In genomic region chr5:98170994-98171393, GRCh38 we compare ENCODE assay signal across 17 cellular contexts.
DNase-seq lines count a peak whose midpoint lies in the region; ATAC-seq and TF ChIP-seq lines count a peak whose summit lies in the region.
"Had no signal": no experiment of that assay in that cellular context is flagged by ENCODE, and none has a peak within 500 bp of the region (broad histone marks: within the 10 kb centered on the region; RNA-seq: fewer than 3 reads in every experiment).

No MANE protein-coding gene starts in this region.

- H3K27me3 Mint-ChIP-seq in GM23338 (ENCODE audit: insufficient read depth, low read depth, poor library complexity): no peaks in the 10 kb centered on the region
- H3K27me3 Mint-ChIP-seq in WTC11 (ENCODE audit: low read depth): no peaks in the 10 kb centered on the region
- H3K27me3 Mint-ChIP-seq: B cell; CD4-positive, CD25-positive, alpha-beta regulatory T cell had no signal

- CTCF ChIA-PET in WTC11 (lab: Charles Lee): interaction anchor here (0.6 kb wide), 1 partner anchor 564 kb away, joined by 3 read pairs; no protein-coding TSS in a partner anchor

- no peaks in the 10 kb centered on the region for H3K79me2 ChIP-seq in GM23338 (replicated peaks; ENCODE audit: insufficient read depth)

- H3K27ac Mint-ChIP-seq in GM23338 (no peak overlapping the region), WTC11 (no peak overlapping the region)
- H3K27ac Mint-ChIP-seq: B cell; CD4-positive, CD25-positive, alpha-beta regulatory T cell; CD8-positive, alpha-beta T cell; H9 had no signal

- no peak overlapping the region for H2AFZ ChIP-seq in GM23338

- no peak overlapping the region for H3K27ac ChIP-seq in GM23338 (ENCODE audit: low read depth)
- H3K27ac ChIP-seq: 22Rv1, BLaER1, C4-2B had no signal

- H4K20me1 ChIP-seq in GM23338 (replicated peaks; ENCODE audit: insufficient read depth): no peaks in the 10 kb centered on the region
- H4K20me1 ChIP-seq: BLaER1 had no signal

- H3F3A ChIP-seq in GM23338 (replicated peaks; ENCODE audit: low read depth): no peaks in the 10 kb centered on the region

- TF ChIP-seq CTCF in GM23338 (conservative IDR thresholded peaks at IDR 0.05; ENCODE audit: low read depth in 2 of 2) (no peak), WTC11 (IDR thresholded peaks at IDR 0.05) (no peak)

- H3K9me2 ChIP-seq in GM23338 (ENCODE audit: insufficient read depth): no peaks in the 10 kb centered on the region

- H3K4me1 ChIP-seq in GM23338 (ENCODE audit: insufficient read depth): no peaks in the 10 kb centered on the region
- H3K4me1 ChIP-seq: Caco-2 had no signal

- no peaks in the 10 kb centered on the region for H3K36me3 ChIP-seq in GM23338 (ENCODE audit: insufficient read depth)
- H3K36me3 ChIP-seq: BLaER1 had no signal

- no peak overlapping the region for H3K4me2 ChIP-seq in GM23338

- ATAC-seq in GM23338 (no peak), WTC11 (peak; percentile 58)
- ATAC-seq: CD8-positive, alpha-beta T cell; HCT116 had no signal

- no peaks in the 10 kb centered on the region for H3K27me3 ChIP-seq in GM23338 (ENCODE audit: insufficient read depth)
- H3K27me3 ChIP-seq: BLaER1 had no signal

- POLR2A ChIA-PET in WTC11 (lab: Charles Lee): no interaction called here

- DNase-seq in GM23338 (ENCODE audit: low spot score): peak; percentile 15
- no peak for DNase-seq in WTC11 (ENCODE audit: low spot score)
- peak; percentile 11 for DNase-seq in iPS-NIHi7 (ENCODE audit: extremely low spot score)
- DNase-seq in dedifferentiated amniotic fluid mesenchymal stem cell (ENCODE audit: extremely low spot score): no peak
- no peak for DNase-seq in activated naive CD4-positive, alpha-beta T cell treated with anti-CD3 and anti-CD28 coated beads, Interleukin-2, amount 50 U/mL, for 16 hours
- DNase-seq in NCI-H2107 (lab: John Stamatoyannopoulos, UW): no peak
- DNase-seq: Caco-2; CD4-positive, CD25-positive, alpha-beta regulatory T cell; CD8-positive, alpha-beta T cell; DMS153; DND-41; H9 had no signal

- no peak overlapping the region for H3K4me3 ChIP-seq in GM23338
- H3K4me3 ChIP-seq: BLaER1 had no signal

- H3K36me3 Mint-ChIP-seq in GM23338 (ENCODE audit: low read depth): no peaks in the 10 kb centered on the region
- H3K36me3 Mint-ChIP-seq in WTC11: no peaks in the 10 kb centered on the region
- H3K36me3 Mint-ChIP-seq: CD4-positive, CD25-positive, alpha-beta regulatory T cell; CD8-positive, alpha-beta T cell had no signal

- H3K4me1 Mint-ChIP-seq in GM23338 (peaks cover 3% of the 10 kb centered on the region; the same call in 2 of the 3 replicates), WTC11 (peaks cover 3% of the 10 kb centered on the region; the same call in 1 of the 2 replicates)
- H3K4me1 Mint-ChIP-seq: B cell; CD4-positive, CD25-positive, alpha-beta regulatory T cell had no signal

- no peak overlapping the region for H3K4me3 Mint-ChIP-seq in GM23338
- H3K4me3 Mint-ChIP-seq in WTC11: no peak overlapping the region
- H3K4me3 Mint-ChIP-seq: B cell; CD4-positive, CD25-positive, alpha-beta regulatory T cell; CD8-positive, alpha-beta T cell; H9 had no signal

- H3K9me3 Mint-ChIP-seq in GM23338 (no peaks in the 10 kb centered on the region), WTC11 (no peaks in the 10 kb centered on the region)
- H3K9me3 Mint-ChIP-seq: CD4-positive, CD25-positive, alpha-beta regulatory T cell; CD8-positive, alpha-beta T cell; H9 had no signal

TF ChIP-seq in GM23338, 12 proteins besides CTCF, POLR2A, EP300 and RAD21 (continues in another document):
- no peak for TF ChIP-seq STAT1 (IDR thresholded peaks at IDR 0.05; ENCODE audit: unreplicated experiment)

TF ChIP-seq in WTC11, 78 proteins besides CTCF, POLR2A, EP300 and RAD21:
- TF ChIP-seq, protein P1, sequence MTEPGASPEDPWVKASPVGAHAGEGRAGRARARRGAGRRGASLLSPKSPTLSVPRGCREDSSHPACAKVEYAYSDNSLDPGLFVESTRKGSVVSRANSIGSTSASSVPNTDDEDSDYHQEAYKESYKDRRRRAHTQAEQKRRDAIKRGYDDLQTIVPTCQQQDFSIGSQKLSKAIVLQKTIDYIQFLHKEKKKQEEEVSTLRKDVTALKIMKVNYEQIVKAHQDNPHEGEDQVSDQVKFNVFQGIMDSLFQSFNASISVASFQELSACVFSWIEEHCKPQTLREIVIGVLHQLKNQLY (CRISPR knock-in tag; IDR thresholded peaks at IDR 0.05): no peak
- no peak for TF ChIP-seq TCF7 (CRISPR knock-in tag; IDR thresholded peaks at IDR 0.05; ENCODE audit: low read depth)
- TF ChIP-seq ZBTB21 (CRISPR knock-in tag; IDR thresholded peaks at IDR 0.05; ENCODE audit: borderline replicate concordance): no peak
- TF ChIP-seq PREB (CRISPR knock-in tag; IDR thresholded peaks at IDR 0.05; ENCODE audit: borderline replicate concordance): no peak
- TF ChIP-seq EMX1 (CRISPR knock-in tag; IDR thresholded peaks at IDR 0.05): no peak
- TF ChIP-seq SMAD4 (CRISPR knock-in tag; IDR thresholded peaks at IDR 0.05): no peak
- no peak for TF ChIP-seq GABPB1 (CRISPR knock-in tag; IDR thresholded peaks at IDR 0.05)
- TF ChIP-seq MYBL2 (CRISPR knock-in tag; IDR thresholded peaks at IDR 0.05): no peak
- no peak for TF ChIP-seq CDX4 (CRISPR knock-in tag; IDR thresholded peaks at IDR 0.05; ENCODE audit: borderline replicate concordance)
- TF ChIP-seq OVOL2 (CRISPR knock-in tag; IDR thresholded peaks at IDR 0.05; ENCODE audit: borderline replicate concordance): no peak
- TF ChIP-seq SP1 (CRISPR knock-in tag; conservative IDR thresholded peaks at IDR 0.05): no peak
- TF ChIP-seq ZNF671 (CRISPR knock-in tag; IDR thresholded peaks at IDR 0.05): no peak
- TF ChIP-seq, protein P2, sequence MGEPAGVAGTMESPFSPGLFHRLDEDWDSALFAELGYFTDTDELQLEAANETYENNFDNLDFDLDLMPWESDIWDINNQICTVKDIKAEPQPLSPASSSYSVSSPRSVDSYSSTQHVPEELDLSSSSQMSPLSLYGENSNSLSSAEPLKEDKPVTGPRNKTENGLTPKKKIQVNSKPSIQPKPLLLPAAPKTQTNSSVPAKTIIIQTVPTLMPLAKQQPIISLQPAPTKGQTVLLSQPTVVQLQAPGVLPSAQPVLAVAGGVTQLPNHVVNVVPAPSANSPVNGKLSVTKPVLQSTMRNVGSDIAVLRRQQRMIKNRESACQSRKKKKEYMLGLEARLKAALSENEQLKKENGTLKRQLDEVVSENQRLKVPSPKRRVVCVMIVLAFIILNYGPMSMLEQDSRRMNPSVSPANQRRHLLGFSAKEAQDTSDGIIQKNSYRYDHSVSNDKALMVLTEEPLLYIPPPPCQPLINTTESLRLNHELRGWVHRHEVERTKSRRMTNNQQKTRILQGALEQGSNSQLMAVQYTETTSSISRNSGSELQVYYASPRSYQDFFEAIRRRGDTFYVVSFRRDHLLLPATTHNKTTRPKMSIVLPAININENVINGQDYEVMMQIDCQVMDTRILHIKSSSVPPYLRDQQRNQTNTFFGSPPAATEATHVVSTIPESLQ (CRISPR knock-in tag; IDR thresholded peaks at IDR 0.05): no peak
- no peak for TF ChIP-seq USF2 (CRISPR knock-in tag; IDR thresholded peaks at IDR 0.05)
- TF ChIP-seq USF1 (CRISPR knock-in tag; IDR thresholded peaks at IDR 0.05): no peak
- no peak for TF ChIP-seq ZNF138 (CRISPR knock-in tag; conservative IDR thresholded peaks at IDR 0.05)
- no peak for TF ChIP-seq GTF2I (CRISPR knock-in tag; conservative IDR thresholded peaks at IDR 0.05)
- TF ChIP-seq KAT7 (CRISPR knock-in tag; IDR thresholded peaks at IDR 0.05; ENCODE audit: borderline replicate concordance): no peak
- no peak for TF ChIP-seq RORB (CRISPR knock-in tag; IDR thresholded peaks at IDR 0.05)
- no peak for TF ChIP-seq HMGA2 (CRISPR knock-in tag; IDR thresholded peaks at IDR 0.05)

Comparison
In these comparisons a context has a peak if more than half of its experiments do, and no peak if none do; other contexts are left out.
1. DNase-seq: peak in GM23338 (single experiment) and iPS-NIHi7 (single experiment); none in WTC11 (single experiment), dedifferentiated amniotic fluid mesenchymal stem cell (single experiment), activated naive CD4-positive, alpha-beta T cell treated with anti-CD3 and anti-CD28 coated beads, Interleukin-2, amount 50 U/mL, for 16 hours (single experiment) and NCI-H2107 (single experiment).